In genomic region chr4:7101692-7102515, GRCh38 we compare ENCODE assay signal across 1 cellular context.
TF ChIP-seq lines count a peak whose summit lies in the region.

No MANE protein-coding gene starts in this region.

TF ChIP-seq in GM12878, 131 proteins besides CTCF, POLR2A, EP300 and RAD21 (continued from another document):
- no peak for TF ChIP-seq PBX3 (IDR thresholded peaks at IDR 0.05; ENCODE audit: insufficient replicate concordance, low read depth, low read length)
- no peak for TF ChIP-seq MYC (IDR thresholded peaks at IDR 0.05; ENCODE audit: insufficient read depth, insufficient read length, insufficient replicate concordance, low read length, severe bottlenecking)
- no peak for TF ChIP-seq NR2C2 (IDR thresholded peaks at IDR 0.05; ENCODE audit: borderline replicate concordance, control insufficient read depth, insufficient read length, low read depth)
- TF ChIP-seq NKRF (conservative IDR thresholded peaks at IDR 0.05) = no peak
- TF ChIP-seq RELB (IDR thresholded peaks at IDR 0.05; ENCODE audit: low read depth) = 0 out of 2 replicates have a peak, but pooled peaks have one; percentile 13
- TF ChIP-seq IRF4 (IDR thresholded peaks at IDR 0.05; ENCODE audit: low read depth, low read length) = no peak
- TF ChIP-seq IKZF2 (IDR thresholded peaks at IDR 0.05) = peak in 1 of 2 experiments; percentile 37; a peak in 1 of 4 replicates
